Comparison of ENCODE assay signal across 20 cellular contexts in genomic region chr1:8144318-8144717, GRCh38.
DNase-seq lines count a peak whose midpoint lies in the region; ATAC-seq and TF ChIP-seq lines count a peak whose summit lies in the region.
"Had no signal": no experiment of that assay in that cellular context is flagged by ENCODE, and none has a peak within 500 bp of the region (broad histone marks: within the 10 kb centered on the region; RNA-seq: fewer than 3 reads in every experiment).

No MANE protein-coding gene starts in this region.

- no TSS peak for BruUV-seq in IMR-90 (replicated peaks; lab: Mats Ljungman, UMichigan)

- intact Hi-C loops in IMR-90 (cut with micrococcal nuclease), result no loop called here

- TF ChIP-seq CTCF in IMR-90 (conservative IDR thresholded peaks at IDR 0.05; ENCODE audit: low read depth, low read length) (no peak), gastroesophageal sphincter (IDR thresholded peaks at IDR 0.05) (no peak), progenitor cell of endocrine pancreas (IDR thresholded peaks at IDR 0.05; ENCODE audit: unreplicated experiment) (no peak)

- CTCF ChIA-PET in IMR-90 (lab: Yijun Ruan, JAX), result no interaction called here

- no peaks in the 10 kb centered on the region for H3K79me1 ChIP-seq in IMR-90 (ENCODE audit: low read depth in 1 of 2, low read length in 2 of 2)
- no peaks in the 10 kb centered on the region for H3K79me1 ChIP-seq in neuronal stem cell (ENCODE audit: low read depth, low read length)

- no peaks in the 10 kb centered on the region for H3K9me3 ChIP-seq in CD4-positive, CD25-positive, alpha-beta regulatory T cell (ENCODE audit: control insufficient read depth in 2 of 2, low read length in 2 of 2)
- no peaks in the 10 kb centered on the region for H3K9me3 ChIP-seq in IMR-90 (ENCODE audit: control insufficient read depth, insufficient read depth, low read length)
- H3K9me3 ChIP-seq in gastroesophageal sphincter, result no peaks in the 10 kb centered on the region
- H3K9me3 ChIP-seq in neuronal stem cell (replicated peaks in 1 of 2; ENCODE audit: control insufficient read depth in 2 of 2, insufficient read depth in 1 of 2, low read depth in 1 of 2, low read length in 2 of 2), result no peaks in the 10 kb centered on the region
- H3K9me3 ChIP-seq: BLaER1, HAP-1, SK-N-SH had no signal

- no peak overlapping the region for H3K27ac ChIP-seq in CD4-positive, CD25-positive, alpha-beta regulatory T cell (ENCODE audit: insufficient read depth, low read length, poor library complexity, severe bottlenecking)
- H3K27ac ChIP-seq in IMR-90 (ENCODE audit: insufficient read depth, low read length) (no peak overlapping the region), gastroesophageal sphincter (peak overlapping the region in 3 of 4 donors; percentile 9 to 87 (median 78)), neuronal stem cell (replicated peaks; ENCODE audit: low read length) (no peak overlapping the region)
- H3K27ac ChIP-seq: BLaER1 had no signal

- no peaks in the 10 kb centered on the region for H3K36me3 Mint-ChIP-seq in CD4-positive, CD25-positive, alpha-beta regulatory T cell
- no peaks in the 10 kb centered on the region for H3K36me3 Mint-ChIP-seq in progenitor cell of endocrine pancreas (ENCODE audit: insufficient read depth)
- H3K36me3 Mint-ChIP-seq: CD8-positive, alpha-beta T cell had no signal

- dilution Hi-C loops in IMR-90 (cut with HindIII; ENCODE audit: low sequenced_read_pairs, unreplicated experiment), result no loop called here

- H2BK12ac ChIP-seq in neuronal stem cell (ENCODE audit: low read length), result no peak overlapping the region

- H4K5ac ChIP-seq in IMR-90 (ENCODE audit: low read depth, low read length), result no peak overlapping the region

- H2BK15ac ChIP-seq in IMR-90 (ENCODE audit: low read depth, low read length) (peak overlapping the region; percentile 65; the same call in 2 of the 3 replicates), neuronal stem cell (ENCODE audit: low read length) (no peak overlapping the region)

- no peak for ATAC-seq in CD4-positive, CD25-positive, alpha-beta regulatory T cell (ENCODE audit: low read depth in 2 of 2)
- ATAC-seq in IMR-90 (ENCODE audit: low read depth) (no peak), gastroesophageal sphincter (no peak), HG03565 (IDR thresholded peaks at IDR 0.05; ENCODE audit: unreplicated experiment) (no peak)
- ATAC-seq: CD8-positive, alpha-beta T cell had no signal

- H2BK120ac ChIP-seq in IMR-90 (ENCODE audit: low read depth, low read length) (no peak overlapping the region), neuronal stem cell (ENCODE audit: low read depth, low read length) (no peak overlapping the region)

- TF ChIP-seq EP300 in gastroesophageal sphincter (IDR thresholded peaks at IDR 0.05), result no peak

- peaks cover 12% of the 10 kb centered on the region for H3K4me1 ChIP-seq in CD4-positive, CD25-positive, alpha-beta regulatory T cell (ENCODE audit: control insufficient read depth, insufficient read depth, low read length, poor library complexity, severe bottlenecking)
- H3K4me1 ChIP-seq in IMR-90 (ENCODE audit: control insufficient read depth, insufficient read depth, low read length) (0 out of 2 replicates have a peak, but pooled peaks cover 3% of the 10 kb centered on the region), gastroesophageal sphincter (peaks cover 0 to 29% (median 0%) of the 10 kb centered on the region in 3 donors), neuronal stem cell (ENCODE audit: control insufficient read depth in 2 of 2, insufficient read depth in 1 of 2, low read depth in 1 of 2, low read length in 2 of 2) (peaks cover 2 to 3% of the 10 kb centered on the region in 2 donors)
- H3K4me1 ChIP-seq: HAP-1 had no signal

- peaks cover 5% of the 10 kb centered on the region for H3K27me3 Mint-ChIP-seq in CD4-positive, CD25-positive, alpha-beta regulatory T cell
- H3K27me3 Mint-ChIP-seq in progenitor cell of endocrine pancreas, result no peaks in the 10 kb centered on the region

- H3K4me1 Mint-ChIP-seq in CD4-positive, CD25-positive, alpha-beta regulatory T cell, result peaks cover 5 to 54% (median 29%) of the 10 kb centered on the region in 4 donors
- H3K4me1 Mint-ChIP-seq in progenitor cell of endocrine pancreas (ENCODE audit: low read depth), result peaks cover 12% of the 10 kb centered on the region

- H3K9me3 Mint-ChIP-seq in CD4-positive, CD25-positive, alpha-beta regulatory T cell, result peaks cover 0 to 2% (median 0%) of the 10 kb centered on the region in 7 donors
- H3K9me3 Mint-ChIP-seq in progenitor cell of endocrine pancreas (ENCODE audit: low read depth), result no peaks in the 10 kb centered on the region
- H3K9me3 Mint-ChIP-seq: CD8-positive, alpha-beta T cell had no signal

- H3K4ac ChIP-seq in IMR-90 (ENCODE audit: low read depth, low read length) (0 out of 2 replicates have a peak overlapping the region, but pooled peaks have one; percentile 13), neuronal stem cell (ENCODE audit: low read length) (peak overlapping the region; percentile 29)

- TF ChIP-seq RAD21 in IMR-90 (IDR thresholded peaks at IDR 0.05; ENCODE audit: low read length), result no peak

- in situ Hi-C loops in IMR-90 (cut with MboI; ENCODE audit: low sequenced_read_pairs), result no loop called here

- H2AFZ ChIP-seq in IMR-90 (replicated peaks; ENCODE audit: low read length, poor library complexity), result no peak overlapping the region
- no peak overlapping the region for H2AFZ ChIP-seq in neuronal stem cell (ENCODE audit: low read length)

- no peak overlapping the region for H3K23ac ChIP-seq in IMR-90 (ENCODE audit: low read depth, low read length)
- H3K23ac ChIP-seq in neuronal stem cell (ENCODE audit: low read depth, low read length, poor library complexity), result no peak overlapping the region

- H3K4me3 Mint-ChIP-seq in CD4-positive, CD25-positive, alpha-beta regulatory T cell, result peak overlapping the region in 1 of 4 donors; percentile 23
- no peak overlapping the region for H3K4me3 Mint-ChIP-seq in progenitor cell of endocrine pancreas (ENCODE audit: low read depth)
- H3K4me3 Mint-ChIP-seq: CD8-positive, alpha-beta T cell had no signal

- H3K9ac ChIP-seq in IMR-90 (ENCODE audit: low read depth, low read length), result no peak overlapping the region
- H3K9ac ChIP-seq in neuronal stem cell (ENCODE audit: low read depth, low read length, poor library complexity), result no peak overlapping the region
- H3K9ac ChIP-seq: BLaER1, SK-N-SH had no signal

- H3K56ac ChIP-seq in IMR-90 (ENCODE audit: extremely low read depth, insufficient read depth, low read length), result no peak overlapping the region

- no peak overlapping the region for H4K91ac ChIP-seq in IMR-90 (ENCODE audit: insufficient read depth, low read depth, low read length)
- H4K91ac ChIP-seq in neuronal stem cell (ENCODE audit: low read depth, low read length, poor library complexity), result no peak overlapping the region

- H3K18ac ChIP-seq in IMR-90 (ENCODE audit: low read depth, low read length), result peak overlapping the region; percentile 20; the same call in 1 of the 2 replicates
- peak overlapping the region; percentile 60 for H3K18ac ChIP-seq in neuronal stem cell (ENCODE audit: low read length)

- no peak for DNase-seq in CD4-positive, CD25-positive, alpha-beta regulatory T cell
- no peak for DNase-seq in IMR-90
- no peak for DNase-seq in neuronal stem cell (ENCODE audit: low spot score)
- no peak for DNase-seq in iPS-NIHi11 (ENCODE audit: low spot score)
- DNase-seq in progenitor cell of endocrine pancreas (ENCODE audit: low spot score, unreplicated experiment), result no peak
- DNase-seq: CD8-positive, alpha-beta T cell; MM.1S; NCI-H1092; NCI-H146; NCI-H2081; NCI-H2171 treated with DMSO at 0.1 percent for 48 hours; NCI-H510A; NCI-H774; RPMI8226; SHP77 treated with DMSO at 0.1 percent for 48 hours; SK-N-SH had no signal

- H3K4me2 ChIP-seq in IMR-90 (ENCODE audit: low read depth, low read length) (no peak overlapping the region), neuronal stem cell (ENCODE audit: insufficient read depth, low read length, poor library complexity, severe bottlenecking) (no peak overlapping the region)
- H3K4me2 ChIP-seq: BLaER1, SK-N-SH had no signal

- no peak overlapping the region for H2AK9ac ChIP-seq in IMR-90 (replicated peaks; ENCODE audit: low read depth, low read length, poor library complexity)

- H2AK5ac ChIP-seq in IMR-90 (ENCODE audit: low read depth, low read length), result peak overlapping the region; percentile 87
- no peak overlapping the region for H2AK5ac ChIP-seq in neuronal stem cell (ENCODE audit: low read depth, low read length)

- peak overlapping the region in 2 of 3 donors; percentile 78 to 89 for H3K27ac Mint-ChIP-seq in CD4-positive, CD25-positive, alpha-beta regulatory T cell
- no peak overlapping the region for H3K27ac Mint-ChIP-seq in progenitor cell of endocrine pancreas
- H3K27ac Mint-ChIP-seq: CD8-positive, alpha-beta T cell had no signal

- no peak overlapping the region for H2BK20ac ChIP-seq in IMR-90 (ENCODE audit: low read depth, low read length)

- no peaks in the 10 kb centered on the region for H4K20me1 ChIP-seq in IMR-90 (ENCODE audit: insufficient read depth, low read length)
- H4K20me1 ChIP-seq: BLaER1 had no signal

- H3K36me3 ChIP-seq in CD4-positive, CD25-positive, alpha-beta regulatory T cell (ENCODE audit: control insufficient read depth, insufficient read depth, low read length), result no peaks in the 10 kb centered on the region
- no peaks in the 10 kb centered on the region for H3K36me3 ChIP-seq in IMR-90 (ENCODE audit: control insufficient read depth, insufficient read depth, low read length)
- no peaks in the 10 kb centered on the region for H3K36me3 ChIP-seq in gastroesophageal sphincter
- no peaks in the 10 kb centered on the region for H3K36me3 ChIP-seq in neuronal stem cell (replicated peaks in 1 of 2; ENCODE audit: control insufficient read depth in 2 of 2, insufficient read depth in 2 of 2, low read length in 2 of 2)
- H3K36me3 ChIP-seq: BLaER1, HAP-1 had no signal

- H3K4me3 ChIP-seq in CD4-positive, CD25-positive, alpha-beta regulatory T cell (ENCODE audit: low read depth, low read length), result no peak overlapping the region
- H3K4me3 ChIP-seq in IMR-90 (ENCODE audit: insufficient read depth, low read depth, low read length) (no peak overlapping the region), gastroesophageal sphincter (no peak overlapping the region), neuronal stem cell (ENCODE audit: low read length in 2 of 2) (no peak overlapping the region)
- H3K4me3 ChIP-seq: BLaER1, HAP-1 had no signal

- H3K14ac ChIP-seq in IMR-90 (replicated peaks; ENCODE audit: low read depth, low read length) (no peak overlapping the region), neuronal stem cell (ENCODE audit: low read length) (no peak overlapping the region)

- H3K9me1 ChIP-seq in IMR-90 (ENCODE audit: insufficient read depth, low read length), result no peaks in the 10 kb centered on the region

- H4K8ac ChIP-seq in IMR-90 (ENCODE audit: low read depth in 2 of 2, low read length in 2 of 2), result 0 out of 4 replicates have a peak overlapping the region, but pooled peaks of 1 of the 2 experiments have one; percentile 12
- no peak overlapping the region for H4K8ac ChIP-seq in neuronal stem cell (ENCODE audit: low read depth, low read length)

- POLR2A ChIA-PET in IMR-90 (lab: Charles Lee; ENCODE audit: unreplicated experiment), result no interaction called here

- no peak overlapping the region for H2BK5ac ChIP-seq in IMR-90 (ENCODE audit: low read depth, low read length, poor library complexity, severe bottlenecking)
- H2BK5ac ChIP-seq in neuronal stem cell (ENCODE audit: low read length), result no peak overlapping the region

- 100% methylated on average over 4 of the region's 13 CpGs; no CpG with 5 or more reads in 1 of the 2 experiments for WGBS in IMR-90 (ENCODE audit: extremely low coverage in 2 of 2, insufficient read length in 1 of 2), 2 experiments
- 81 to 100% methylated on average over 1 to 3 of the region's 13 CpGs for WGBS in gastroesophageal sphincter (ENCODE audit: low coverage in 1 of 2), 2 donors
- no CpG with 5 or more reads among the region's 13 CpGs for WGBS in neuronal stem cell (ENCODE audit: extremely low coverage in 2 of 2, insufficient read length in 2 of 2, insufficient replicate concordance in 1 of 2), 2 donors

- no peaks in the 10 kb centered on the region for H3K27me3 ChIP-seq in CD4-positive, CD25-positive, alpha-beta regulatory T cell (ENCODE audit: control insufficient read depth, insufficient read depth, low read length)
- no peaks in the 10 kb centered on the region for H3K27me3 ChIP-seq in IMR-90 (ENCODE audit: control insufficient read depth, insufficient read depth, low read length)
- no peaks in the 10 kb centered on the region for H3K27me3 ChIP-seq in gastroesophageal sphincter
- H3K27me3 ChIP-seq in neuronal stem cell (ENCODE audit: control insufficient read depth in 3 of 3, insufficient read depth in 3 of 3, low read depth in 1 of 3, low read length in 3 of 3), result peaks cover 0 to 3% (median 0%) of the 10 kb centered on the region in 3 experiments
- H3K27me3 ChIP-seq: BLaER1 had no signal

- no peak for TF ChIP-seq POLR2A in IMR-90 (IDR thresholded peaks at IDR 0.05; ENCODE audit: low read depth, low read length)
- no peak for TF ChIP-seq POLR2A in gastroesophageal sphincter (IDR thresholded peaks at IDR 0.05)

Comparison
In these comparisons a context has a peak if more than half of its experiments do, and no peak if none do; other contexts are left out.
1. H3K27ac ChIP-seq: peak in gastroesophageal sphincter (3 of 4); none in CD4-positive, CD25-positive, alpha-beta regulatory T cell (single experiment), IMR-90 (single experiment) and neuronal stem cell (single experiment).